In genomic region chr4:24837781-24838180, GRCh38 we compare ENCODE assay signal across 21 cellular contexts.
"Had no signal": no experiment of that assay in that cellular context is flagged by ENCODE, and none has a peak within 500 bp of the region (broad histone marks: within the 10 kb centered on the region; RNA-seq: fewer than 3 reads in every experiment).

No MANE protein-coding gene starts in this region.

- H3K9me3 Mint-ChIP-seq: T-cell had no signal

- H3K4me3 Mint-ChIP-seq: T-cell had no signal

- DNase-seq: KBM-7, MG63, NCI-H1092, NCI-H1105 treated with DMSO at 0.1 percent for 48 hours, NCI-H1417 treated with DMSO at 0.1 percent for 48 hours, NCI-H146, NCI-H1694 treated with DMSO at 0.1 percent for 48 hours, NCI-H1930, NCI-H2107, NCI-H2227 treated with DMSO at 0.1 percent for 48 hours, NCI-H446, NCI-H510A, NCI-H524 treated with DMSO at 0.1 percent for 48 hours, NCI-H774, Right ventricle myocardium superior, RPMI8226, SIG-M5, SK-N-SH, SW 1271, T-cell had no signal

- H3K27me3 ChIP-seq: MG63, SJSA1 had no signal

- H3K9me2 ChIP-seq: SK-N-SH had no signal

- H3K4me1 ChIP-seq: SJSA1 had no signal

- H3K36me3 Mint-ChIP-seq: T-cell had no signal

- H3K27ac ChIP-seq: SJSA1 had no signal

- H3K27me3 Mint-ChIP-seq: T-cell had no signal

- H3K4me2 ChIP-seq: SK-N-SH had no signal

- H3K4me3 ChIP-seq: MG63, SJSA1 had no signal

- H3K4me1 Mint-ChIP-seq: T-cell had no signal

- H3K27ac Mint-ChIP-seq: T-cell had no signal

- ATAC-seq: T-cell had no signal

- H3K9me3 ChIP-seq: MG63, SJSA1, SK-N-SH had no signal

- H3K36me3 ChIP-seq: MG63, SJSA1 had no signal
